20 cellular contexts compared by ENCODE assay signal in genomic region chr11:106233191-106233590, GRCh38.
"Had no signal": no experiment of that assay in that cellular context is flagged by ENCODE, and none has a peak within 500 bp of the region (broad histone marks: within the 10 kb centered on the region; RNA-seq: fewer than 3 reads in every experiment).

No MANE protein-coding gene starts in this region.

- FAIRE-seq: bronchial epithelial cell, urothelium cell line had no signal

- ATAC-seq: activated CD4-positive, alpha-beta T cell treated with anti-CD3 and anti-CD28 coated beads for 36 hours; activated naive CD4-positive, alpha-beta T cell treated with anti-CD3 and anti-CD28 coated beads, Interleukin-2, amount 50 U/mL, for 72 hours; esophagus mucosa; naive thymus-derived CD4-positive, alpha-beta T cell; WTC11 had no signal

- DNase-seq: activated CD4-positive, alpha-beta T cell treated with anti-CD3 and anti-CD28 coated beads for 36 hours; activated CD4-positive, alpha-beta T cell treated with anti-CD3 and anti-CD28 coated beads, Interleukin-2, amount 50 U/mL, for 48 hours; activated gamma-delta T cell; adrenal gland; cerebellar nuclear complex; cortex of kidney; mesenchymal stem cell; naive thymus-derived CD4-positive, alpha-beta T cell; stimulated activated CD4-positive, alpha-beta T cell treated with anti-CD3 and anti-CD28 coated beads, Interleukin-2, amount 100 ng/mL, for 24 hours; stimulated activated naive CD4-positive, alpha-beta T cell treated with Interleukin-2 at 50 U/mL for 16 hours; substantia nigra had no signal

- H3K4me3 ChIP-seq: adrenal gland, neural progenitor cell, prostate gland, right atrium auricular region, tibial nerve had no signal
